ENCODE assay signal across 22 cellular contexts in genomic region chr18:30858562-30858961, GRCh38.
"Had no signal": no experiment of that assay in that cellular context is flagged by ENCODE, and none has a peak within 500 bp of the region (broad histone marks: within the 10 kb centered on the region; RNA-seq: fewer than 3 reads in every experiment).

No MANE protein-coding gene starts in this region.

- DNase-seq: colonic mucosa; cortex of kidney; effector CD8-positive, alpha-beta T cell; effector memory CD8-positive, alpha-beta T cell; endodermal cell; erythroblast; esophagus squamous epithelium; foreskin fibroblast; foreskin melanocyte; gastrocnemius medialis; heart left ventricle; left cardiac atrium; left lung; left ventricle myocardium superior; lower lobe of right lung; mesenchymal stem cell; mucosa of descending colon had no signal

- H3K9me3 ChIP-seq: colonic mucosa, esophagus squamous epithelium, gastrocnemius medialis, heart left ventricle, left lung, lower lobe of right lung, mucosa of descending colon had no signal

- ATAC-seq: effector memory CD8-positive, alpha-beta T cell; esophagus mucosa; gastrocnemius medialis; heart left ventricle; left cardiac atrium; left lung; left ventricle myocardium superior; lower lobe of right lung; mucosa of descending colon had no signal

- H3K4me1 Mint-ChIP-seq: mesothelial cell of epicardium had no signal

- H3K27me3 ChIP-seq: colonic mucosa, esophagus squamous epithelium, gastrocnemius medialis, heart left ventricle, hepatocyte, left lung had no signal

- H3K9me3 Mint-ChIP-seq: dendritic cell treated with granulocyte-macrophage colony-stimulating factor and Interleukin-4, amounts not matched to agents 40 ng/mL and 50 ng/mL, for 4 days; endodermal cell; mesothelial cell of epicardium had no signal

- H3K4me2 ChIP-seq: hepatocyte had no signal

- H3K4me3 ChIP-seq: colonic mucosa, esophagus squamous epithelium, gastrocnemius medialis, heart left ventricle, hepatocyte, left lung, lower lobe of right lung, mucosa of descending colon had no signal

- H3K79me2 ChIP-seq: hepatocyte had no signal

- H3K27me3 Mint-ChIP-seq: dendritic cell treated with granulocyte-macrophage colony-stimulating factor and Interleukin-4, amounts not matched to agents 40 ng/mL and 50 ng/mL, for 4 days; effector memory CD8-positive, alpha-beta T cell had no signal

- H3K36me3 ChIP-seq: colonic mucosa, esophagus squamous epithelium, gastrocnemius medialis, heart left ventricle, left lung, lower lobe of right lung had no signal

- H3K4me3 Mint-ChIP-seq: dendritic cell treated with granulocyte-macrophage colony-stimulating factor and Interleukin-4, amounts not matched to agents 40 ng/mL and 50 ng/mL, for 4 days; effector memory CD8-positive, alpha-beta T cell; endodermal cell; mesothelial cell of epicardium had no signal

- H2AFZ ChIP-seq: hepatocyte had no signal

- H3K36me3 Mint-ChIP-seq: mesothelial cell of epicardium had no signal

- H3K27ac Mint-ChIP-seq: dendritic cell treated with granulocyte-macrophage colony-stimulating factor and Interleukin-4, amounts not matched to agents 40 ng/mL and 50 ng/mL, for 4 days; effector memory CD8-positive, alpha-beta T cell; endodermal cell; mesothelial cell of epicardium had no signal

- H3K27ac ChIP-seq: colonic mucosa, epithelial cell of prostate, esophagus squamous epithelium, gastrocnemius medialis, heart left ventricle, hepatocyte, left lung, lower lobe of right lung had no signal

- H3K4me1 ChIP-seq: colonic mucosa, esophagus squamous epithelium, gastrocnemius medialis, left lung, lower lobe of right lung had no signal
